Comparison of ENCODE assay signal across 1 cellular context in the genomic region with DNA sequence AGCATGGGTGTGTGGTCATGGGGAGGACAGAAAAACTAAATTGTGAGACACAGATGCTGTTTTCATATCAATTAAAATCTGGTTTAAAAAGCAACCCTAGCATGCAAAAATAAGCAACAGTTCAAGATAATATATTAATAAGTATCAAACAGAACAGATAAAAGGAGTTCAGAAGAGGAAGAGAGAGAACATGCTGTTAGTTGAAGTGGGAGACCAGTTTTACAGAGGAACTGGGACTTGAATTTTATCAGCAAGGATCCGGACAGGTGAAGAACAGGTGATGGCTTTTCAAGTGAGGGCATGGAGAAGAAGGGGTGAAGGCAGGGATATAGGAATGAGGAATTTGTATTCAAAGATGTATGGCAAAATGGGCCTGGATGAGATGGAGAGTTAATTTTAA.
TF ChIP-seq lines count a peak whose summit lies in the region.

No MANE protein-coding gene starts in this region.

TF ChIP-seq in SK-N-SH, 30 proteins besides CTCF, POLR2A, EP300 and RAD21 (continued from another document):
- TF ChIP-seq POLR2AphosphoS5 (IDR thresholded peaks at IDR 0.05; ENCODE audit: low read depth, low read length) = peak; percentile 62; the same call in 1 of the 2 replicates
- no peak for TF ChIP-seq EZH2phosphoT487 (IDR thresholded peaks at IDR 0.05; ENCODE audit: borderline replicate concordance, low read depth)
- TF ChIP-seq NFIC (IDR thresholded peaks at IDR 0.05; ENCODE audit: borderline replicate concordance) = no peak
